ENCODE assay signal across 9 cellular contexts in the genomic region with DNA sequence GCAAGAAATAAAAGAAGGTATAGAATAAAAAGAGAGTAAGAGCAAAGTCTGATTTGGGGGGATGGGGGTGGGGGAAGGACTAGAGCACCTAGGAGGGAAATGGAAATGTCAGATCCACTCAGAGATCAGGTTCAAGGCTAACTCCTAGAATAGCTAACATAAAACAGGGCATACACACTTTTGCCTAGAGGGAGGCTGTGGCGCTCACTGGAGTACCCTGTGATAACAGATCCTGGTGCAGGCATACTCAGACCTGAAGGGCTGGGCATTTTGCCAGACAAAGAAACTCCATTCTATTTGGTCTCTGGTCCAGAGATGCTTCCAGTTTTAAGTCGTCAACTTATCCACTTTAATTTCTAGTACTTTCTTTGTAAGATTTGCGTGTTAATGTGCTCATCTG. TPM values are rescaled to one million over a fixed set of nuclear protein-coding genes. Genes with fewer than 3 reads are reported as not detected.
DNase-seq lines count a peak whose midpoint lies in the region; ATAC-seq and TF ChIP-seq lines count a peak whose summit lies in the region.
"Had no signal": no experiment of that assay in that cellular context is flagged by ENCODE, and none has a peak within 500 bp of the region (broad histone marks: within the 10 kb centered on the region; RNA-seq: fewer than 3 reads in every experiment).

No MANE protein-coding gene starts in this region.

- H3K4me1 ChIP-seq in GM23338 (ENCODE audit: insufficient read depth) (peaks cover 82% of the 10 kb centered on the region), psoas muscle (peaks cover 87% of the 10 kb centered on the region)

- intact Hi-C loops in psoas muscle (cut with DNase I), result no loop called here

- no peaks in the 10 kb centered on the region for H3K9me3 Mint-ChIP-seq in GM23338

- H3K4me3 Mint-ChIP-seq in GM23338, result peak overlapping the region; percentile 42; the same call in 1 of the 3 replicates

- peaks cover 9% of the 10 kb centered on the region for H3K27me3 Mint-ChIP-seq in GM23338 (ENCODE audit: insufficient read depth, low read depth, poor library complexity)

- H3K36me3 ChIP-seq in GM23338 (ENCODE audit: insufficient read depth) (no peaks in the 10 kb centered on the region), psoas muscle (ENCODE audit: insufficient read depth in 1 of 2, low read depth in 1 of 2) (peaks cover 0 to 14% of the 10 kb centered on the region in 2 donors), WERI-Rb-1 (peaks cover 7% of the 10 kb centered on the region)

- DNase-seq in GM23338 (ENCODE audit: low spot score) (no peak), NCI-H345 (lab: John Stamatoyannopoulos, UW) (peak; percentile 85), coronary artery (ENCODE audit: low spot score) (no peak), psoas muscle (no peak), WERI-Rb-1 (no peak)
- DNase-seq in activated effector memory CD4-positive, alpha-beta T cell treated with anti-CD3 and anti-CD28 coated beads, Interleukin-2, amount 50 U/mL, for 16 hours, result no peak
- DNase-seq in activated effector memory CD4-positive, alpha-beta T cell treated with Interleukin-2 at 50 U/mL for 16 hours, result no peak
- no peak for DNase-seq in stimulated activated CD4-positive, alpha-beta T cell treated with anti-CD3 and anti-CD28 coated beads, Interleukin-2, amount 100 ng/mL, for 48 hours

- peaks cover 48% of the 10 kb centered on the region for H4K20me1 ChIP-seq in GM23338 (replicated peaks; ENCODE audit: insufficient read depth)

- no peak overlapping the region for H2AFZ ChIP-seq in GM23338

- H3K27me3 ChIP-seq in GM23338 (ENCODE audit: insufficient read depth) (no peaks in the 10 kb centered on the region), psoas muscle (ENCODE audit: insufficient read depth in 3 of 3, low read length in 2 of 3) (no peaks in the 10 kb centered on the region), WERI-Rb-1 (ENCODE audit: insufficient read depth, low read depth, severe bottlenecking) (no peaks in the 10 kb centered on the region)

- 9 to 25% (median 17%) methylated on average over 3 of the region's 3 CpGs for WGBS in psoas muscle, 3 donors

- TF ChIP-seq CTCF in GM23338 (conservative IDR thresholded peaks at IDR 0.05; ENCODE audit: low read depth in 2 of 2), result no peak
- TF ChIP-seq CTCF in coronary artery (IDR thresholded peaks at IDR 0.05), result no peak
- TF ChIP-seq CTCF in psoas muscle (IDR thresholded peaks at IDR 0.05), result no peak
- no peak for TF ChIP-seq CTCF in WERI-Rb-1 (IDR thresholded peaks at IDR 0.05; ENCODE audit: low read depth, low read length)

- 0 out of 2 replicates have a peak overlapping the region, but pooled peaks have one; percentile 47 for H3K27ac Mint-ChIP-seq in GM23338

- H3K4me1 Mint-ChIP-seq in GM23338, result peaks cover 86% of the 10 kb centered on the region

- H3K36me3 Mint-ChIP-seq in GM23338 (ENCODE audit: low read depth), result peaks cover 9% of the 10 kb centered on the region; the same call in 2 of the 3 replicates

- H3K9me3 ChIP-seq in psoas muscle (no peaks in the 10 kb centered on the region), WERI-Rb-1 (ENCODE audit: severe bottlenecking) (no peaks in the 10 kb centered on the region)

- H3F3A ChIP-seq in GM23338 (replicated peaks; ENCODE audit: low read depth), result peaks cover 15% of the 10 kb centered on the region

- peak overlapping the region; percentile 69 for H3K4me2 ChIP-seq in GM23338

- no peaks in the 10 kb centered on the region for H3K9me2 ChIP-seq in GM23338 (ENCODE audit: insufficient read depth)

- H3K79me2 ChIP-seq in GM23338 (replicated peaks; ENCODE audit: insufficient read depth), result peaks cover 97% of the 10 kb centered on the region

- no peak overlapping the region for H3K4me3 ChIP-seq in GM23338
- H3K4me3 ChIP-seq in coronary artery, result peak overlapping the region; percentile 97
- peak overlapping the region; percentile 96 for H3K4me3 ChIP-seq in psoas muscle
- no peak overlapping the region for H3K4me3 ChIP-seq in WERI-Rb-1 (ENCODE audit: low read depth, low read length)

- ATAC-seq in GM23338 (no peak), psoas muscle (no peak)

- H3K27ac ChIP-seq in GM23338 (ENCODE audit: low read depth) (no peak overlapping the region), coronary artery (peak overlapping the region; percentile 65 to 100), psoas muscle (peak overlapping the region; percentile 100), WERI-Rb-1 (no peak overlapping the region)
- H3K27ac ChIP-seq: HL-60 had no signal

TF ChIP-seq in GM23338, 12 proteins besides CTCF, POLR2A, EP300 and RAD21:
- TF ChIP-seq STAT1 (IDR thresholded peaks at IDR 0.05; ENCODE audit: unreplicated experiment) (no peak), ZNF114 (CRISPR knock-in tag; IDR thresholded peaks at IDR 0.05) (no peak), CREB1 (CRISPR knock-in tag; IDR thresholded peaks at IDR 0.05; ENCODE audit: low read depth) (no peak)
- TF ChIP-seq, protein P1, sequence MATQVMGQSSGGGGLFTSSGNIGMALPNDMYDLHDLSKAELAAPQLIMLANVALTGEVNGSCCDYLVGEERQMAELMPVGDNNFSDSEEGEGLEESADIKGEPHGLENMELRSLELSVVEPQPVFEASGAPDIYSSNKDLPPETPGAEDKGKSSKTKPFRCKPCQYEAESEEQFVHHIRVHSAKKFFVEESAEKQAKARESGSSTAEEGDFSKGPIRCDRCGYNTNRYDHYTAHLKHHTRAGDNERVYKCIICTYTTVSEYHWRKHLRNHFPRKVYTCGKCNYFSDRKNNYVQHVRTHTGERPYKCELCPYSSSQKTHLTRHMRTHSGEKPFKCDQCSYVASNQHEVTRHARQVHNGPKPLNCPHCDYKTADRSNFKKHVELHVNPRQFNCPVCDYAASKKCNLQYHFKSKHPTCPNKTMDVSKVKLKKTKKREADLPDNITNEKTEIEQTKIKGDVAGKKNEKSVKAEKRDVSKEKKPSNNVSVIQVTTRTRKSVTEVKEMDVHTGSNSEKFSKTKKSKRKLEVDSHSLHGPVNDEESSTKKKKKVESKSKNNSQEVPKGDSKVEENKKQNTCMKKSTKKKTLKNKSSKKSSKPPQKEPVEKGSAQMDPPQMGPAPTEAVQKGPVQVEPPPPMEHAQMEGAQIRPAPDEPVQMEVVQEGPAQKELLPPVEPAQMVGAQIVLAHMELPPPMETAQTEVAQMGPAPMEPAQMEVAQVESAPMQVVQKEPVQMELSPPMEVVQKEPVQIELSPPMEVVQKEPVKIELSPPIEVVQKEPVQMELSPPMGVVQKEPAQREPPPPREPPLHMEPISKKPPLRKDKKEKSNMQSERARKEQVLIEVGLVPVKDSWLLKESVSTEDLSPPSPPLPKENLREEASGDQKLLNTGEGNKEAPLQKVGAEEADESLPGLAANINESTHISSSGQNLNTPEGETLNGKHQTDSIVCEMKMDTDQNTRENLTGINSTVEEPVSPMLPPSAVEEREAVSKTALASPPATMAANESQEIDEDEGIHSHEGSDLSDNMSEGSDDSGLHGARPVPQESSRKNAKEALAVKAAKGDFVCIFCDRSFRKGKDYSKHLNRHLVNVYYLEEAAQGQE (IDR thresholded peaks at IDR 0.05; ENCODE audit: unreplicated experiment), result no peak

RNA-seq across cellular contexts. Expression of a gene that starts 5.8 kb away (rescaled TPM):
- 66.3 and 81.9 TPM in 2 replicates for total RNA-seq in GM23338 (2014; rRNA removed; shearing (Covaris generic))
- 20.8 and 22.8 TPM in 2 replicates for polyA plus RNA-seq in GM23338 (2016; fragmentation: Nextera tagmentation; extraction: Ambion mirVana)
- total RNA-seq in psoas muscle, result 10 to 100 TPM; 71.3 to 91.8 (median 80.0) TPM
- 10 to 100 TPM; 13.9 to 64.7 (median 44.5) TPM for polyA plus RNA-seq in psoas muscle

RNA-seq across cellular contexts. Expression of a gene that starts 22.2 kb away (rescaled TPM):
- total RNA-seq in GM23338 (2014; rRNA removed; shearing (Covaris generic)), result 0.12 and 0.17 TPM in 2 replicates
- polyA plus RNA-seq in GM23338 (2016; fragmentation: Nextera tagmentation; extraction: Ambion mirVana) (0.59 and 1.3 TPM in 2 replicates), psoas muscle (1 to 10 TPM in 2 of 3 donors, under 1 TPM in 1; 0.94 to 4.6 (median 1.8) TPM)
- total RNA-seq in psoas muscle, result 1 to 10 TPM; 1.9 to 7.5 (median 4.7) TPM

RNA-seq across cellular contexts. Expression of a gene that starts 58.1 kb away (rescaled TPM):
- total RNA-seq in GM23338 (2014; rRNA removed; shearing (Covaris generic)), result 29.5 and 30.9 TPM in 2 replicates
- polyA plus RNA-seq in GM23338 (2016; fragmentation: Nextera tagmentation; extraction: Ambion mirVana), result 41.7 and 43.1 TPM in 2 replicates
- 10 to 100 TPM; 31.5 to 52.8 (median 50.2) TPM for total RNA-seq in psoas muscle
- 10 to 100 TPM; 39.5 to 74.3 (median 59.2) TPM for polyA plus RNA-seq in psoas muscle

Comparison
In these comparisons a context has a peak if more than half of its experiments do, and no peak if none do; other contexts are left out.
1. H3K27ac ChIP-seq: peak in coronary artery (2 of 2) and psoas muscle (single experiment); none in GM23338 (single experiment) and WERI-Rb-1 (single experiment).
2. H3K4me3 ChIP-seq: peak in coronary artery (single experiment) and psoas muscle (single experiment); none in GM23338 (single experiment) and WERI-Rb-1 (single experiment).